In the genomic region with DNA sequence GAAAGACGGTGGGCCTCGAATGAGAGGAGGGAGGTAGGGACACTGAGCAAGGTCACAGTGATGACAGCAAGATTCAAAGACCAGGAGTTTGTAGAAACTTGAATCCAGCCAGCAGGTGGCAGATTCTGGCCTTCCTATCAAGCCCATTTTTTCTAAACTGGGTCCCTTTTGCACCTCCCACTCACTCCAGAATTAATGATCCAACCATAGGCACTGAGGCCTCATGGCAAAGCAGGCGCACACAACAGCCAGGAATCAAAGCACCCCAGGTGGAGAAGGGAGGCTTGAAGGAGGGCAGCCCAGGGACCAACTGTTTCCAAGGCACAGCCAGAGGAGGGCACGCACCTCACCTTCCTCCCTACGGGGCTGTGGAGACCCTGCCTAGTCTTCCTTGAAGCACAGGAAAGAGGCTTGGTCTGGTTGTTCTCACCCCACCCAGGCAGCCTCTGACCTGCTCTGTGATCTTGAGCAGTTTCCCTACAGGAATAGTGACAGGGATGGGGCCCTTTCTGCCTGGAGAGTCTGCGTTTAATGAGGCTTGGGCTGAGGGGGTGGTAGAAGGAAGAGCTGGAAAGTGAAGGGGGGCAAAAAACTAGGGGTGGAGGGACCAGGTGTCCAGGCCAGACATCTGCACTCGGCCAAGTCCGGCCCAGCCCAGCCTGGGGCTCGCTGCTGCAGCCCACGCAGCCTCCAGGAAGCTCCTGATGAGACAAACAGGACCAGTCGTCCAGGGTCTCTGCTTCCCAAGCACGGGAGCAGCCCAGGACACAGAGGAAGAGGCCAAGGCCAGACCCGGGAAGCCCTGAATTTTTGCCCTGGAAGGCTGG, we compare ENCODE assay signal across 9 cellular contexts.
DNase-seq lines count a peak whose midpoint lies in the region; ATAC-seq, FAIRE-seq and TF ChIP-seq lines count a peak whose summit lies in the region.
"Had no signal": no experiment of that assay in that cellular context is flagged by ENCODE, and none has a peak within 500 bp of the region (broad histone marks: within the 10 kb centered on the region; RNA-seq: fewer than 3 reads in every experiment).

No MANE protein-coding gene starts in this region.

- H3K4me1 ChIP-seq in upper lobe of right lung = peaks cover 10% of the 10 kb centered on the region
- H3K4me1 ChIP-seq: SJCRH30 had no signal

- no peaks in the 10 kb centered on the region for H3K9me3 ChIP-seq in upper lobe of right lung
- H3K9me3 ChIP-seq: SJCRH30 had no signal

- H3K4me3 ChIP-seq in upper lobe of right lung = no peak overlapping the region
- H3K4me3 ChIP-seq: SJCRH30 had no signal

- ATAC-seq in effector memory CD8-positive, alpha-beta T cell (replicated peaks) = no peak
- ATAC-seq in upper lobe of right lung (peak; percentile 57), HG02623 (IDR thresholded peaks at IDR 0.05; ENCODE audit: unreplicated experiment) (no peak), GM18498 (IDR thresholded peaks at IDR 0.05; ENCODE audit: unreplicated experiment) (no peak)

- DNase-seq in C1 segment of cervical spinal cord (lab: John Stamatoyannopoulos, UW) (peak in 10 of 14 donors; percentile 22 to 60 (median 39)), GM19239 (ENCODE audit: insufficient read length, low spot score) (no peak), RPMI8226 (peak; percentile 34), lung microvascular endothelial cell (ENCODE audit: low read depth in 2 of 2) (peak; percentile 63 to 82), upper lobe of right lung (no peak)
- peak in 2 of 3 experiments; percentile 3 to 5 for DNase-seq in effector memory CD8-positive, alpha-beta T cell

- peak; percentile 52 for TF ChIP-seq CTCF in upper lobe of right lung (IDR thresholded peaks at IDR 0.05)

- intact Hi-C loops in upper lobe of right lung (cut with DNase I) = loop anchor here (5.0 kb wide), 1 partner anchor 147 kb away; no protein-coding TSS in a partner anchor

- H3K4me3 Mint-ChIP-seq in effector memory CD8-positive, alpha-beta T cell = no peak overlapping the region

- H3K27ac Mint-ChIP-seq in effector memory CD8-positive, alpha-beta T cell = no peak overlapping the region

- FAIRE-seq in GM19239 (lab: Jason Lieb, UNC) = peak; percentile 40

- no peaks in the 10 kb centered on the region for H3K36me3 Mint-ChIP-seq in effector memory CD8-positive, alpha-beta T cell (ENCODE audit: insufficient read depth)

- no peak overlapping the region for H3K27ac ChIP-seq in upper lobe of right lung
- H3K27ac ChIP-seq: SJCRH30 had no signal

- H3K4me1 Mint-ChIP-seq in effector memory CD8-positive, alpha-beta T cell (ENCODE audit: low read depth in 2 of 2) = peaks cover 0 to 4% of the 10 kb centered on the region in 2 donors

- H3K27me3 ChIP-seq in upper lobe of right lung = no peaks in the 10 kb centered on the region

- peaks cover 0 to 5% of the 10 kb centered on the region in 2 donors for H3K27me3 Mint-ChIP-seq in effector memory CD8-positive, alpha-beta T cell

- H3K9me3 Mint-ChIP-seq in effector memory CD8-positive, alpha-beta T cell = no peaks in the 10 kb centered on the region

- H3K36me3 ChIP-seq in upper lobe of right lung = no peaks in the 10 kb centered on the region
- H3K36me3 ChIP-seq: SJCRH30 had no signal

Comparison
In these comparisons a context has a peak if more than half of its experiments do, and no peak if none do; other contexts are left out.
1. DNase-seq: peak in C1 segment of cervical spinal cord (10 of 14), RPMI8226 (single experiment), effector memory CD8-positive, alpha-beta T cell (2 of 3) and lung microvascular endothelial cell (2 of 2); none in GM19239 (single experiment) and upper lobe of right lung (single experiment).